In genomic region chrX:48972214-48973164, GRCh38 we compare ENCODE assay signal across 8 cellular contexts. TPM values are rescaled to one million over a fixed set of nuclear protein-coding genes. Genes with fewer than 3 reads are reported as not detected.
DNase-seq lines count a peak whose midpoint lies in the region; ATAC-seq, FAIRE-seq and TF ChIP-seq lines count a peak whose summit lies in the region.

No MANE protein-coding gene starts in this region.

- H3K9me3 ChIP-seq in OCI-LY1 (ENCODE audit: low read length), result no peaks in the 10 kb centered on the region
- no peaks in the 10 kb centered on the region for H3K9me3 ChIP-seq in ascending aorta

- no peak for ATAC-seq in HG03469 (IDR thresholded peaks at IDR 0.05; ENCODE audit: unreplicated experiment)

- intact Hi-C loops in ascending aorta (cut with DNase I), result loop anchor here (10.0 kb wide), 1 partner anchor 132 kb away; no protein-coding TSS in a partner anchor

- H3K27ac ChIP-seq in OCI-LY1 (ENCODE audit: low read depth, low read length, poor library complexity, severe bottlenecking) (no peak overlapping the region), ascending aorta (peak overlapping the region; percentile 62 to 65)

- peak; percentile 56 for FAIRE-seq in GM19239 (lab: Jason Lieb, UNC)

- no peak overlapping the region for H3K9ac ChIP-seq in OCI-LY1 (ENCODE audit: low read length)

- no peaks in the 10 kb centered on the region for H3F3A ChIP-seq in OCI-LY1 (ENCODE audit: insufficient read depth, low read length)

- no peaks in the 10 kb centered on the region for H4K20me1 ChIP-seq in OCI-LY1 (ENCODE audit: insufficient read depth, low read length)

- H3K36me3 ChIP-seq in OCI-LY1 (ENCODE audit: insufficient read depth, low read length), result peaks cover 15% of the 10 kb centered on the region
- peaks cover 8 to 12% of the 10 kb centered on the region in 2 donors for H3K36me3 ChIP-seq in ascending aorta

- no peaks in the 10 kb centered on the region for H3K79me2 ChIP-seq in OCI-LY1 (ENCODE audit: insufficient read depth, low read length)

- DNase-seq in AG10803 (ENCODE audit: low read depth), result peak; percentile 43
- peak; percentile 22 for DNase-seq in GM19239 (ENCODE audit: insufficient read length, low spot score)
- peak in 1 of 2 donors; percentile 67 for DNase-seq in ascending aorta (ENCODE audit: low spot score in 2 of 2)
- peak; percentile 54 for DNase-seq in hepatic stellate cell (ENCODE audit: low spot score)
- no peak for DNase-seq in skeletal muscle cell (ENCODE audit: low read depth)
- DNase-seq in NCI-H524 treated with DMSO at 0.1 percent for 48 hours (lab: John Stamatoyannopoulos, UW), result no peak

- peak; percentile 66 for TF ChIP-seq CTCF in AG10803 (conservative IDR thresholded peaks at IDR 0.05; ENCODE audit: low read length)
- peak; percentile 58; the same call in 1 of the 2 replicates for TF ChIP-seq CTCF in OCI-LY1 (IDR thresholded peaks at IDR 0.05; ENCODE audit: low read length)
- TF ChIP-seq CTCF in ascending aorta (IDR thresholded peaks at IDR 0.05), result peak; percentile 18 to 44 (median 25)

- peak overlapping the region; percentile 55 for H3K4me3 ChIP-seq in AG10803 (ENCODE audit: low read length)
- no peak overlapping the region for H3K4me3 ChIP-seq in OCI-LY1 (ENCODE audit: low read depth, low read length, poor library complexity, severe bottlenecking)
- peak overlapping the region; percentile 43 to 67 for H3K4me3 ChIP-seq in ascending aorta
- peak overlapping the region; percentile 52 for H3K4me3 ChIP-seq in skeletal muscle cell (ENCODE audit: low read depth, low read length)

- peaks cover 4% of the 10 kb centered on the region for H3K4me1 ChIP-seq in OCI-LY1 (ENCODE audit: insufficient read depth, low read length, severe bottlenecking)
- H3K4me1 ChIP-seq in ascending aorta, result no peaks in the 10 kb centered on the region

- H2AFZ ChIP-seq in OCI-LY1 (ENCODE audit: low read length), result no peak overlapping the region

- H3K9me2 ChIP-seq in OCI-LY1 (ENCODE audit: low read depth, low read length), result no peaks in the 10 kb centered on the region

- H3K27me3 ChIP-seq in OCI-LY1 (ENCODE audit: insufficient read depth, low read length), result no peaks in the 10 kb centered on the region
- H3K27me3 ChIP-seq in ascending aorta, result no peaks in the 10 kb centered on the region

- H3K4me2 ChIP-seq in OCI-LY1 (ENCODE audit: low read length), result no peak overlapping the region

RNA-seq across cellular contexts. Expression of gene KCND1, which starts 0.8 kb away (rescaled TPM):
- 10.4 TPM for total RNA-seq in ascending aorta

RNA-seq across cellular contexts. Expression of gene OTUD5, which starts 15.1 kb away (rescaled TPM):
- 72.3 TPM for total RNA-seq in ascending aorta

RNA-seq across cellular contexts. Expression of gene GRIPAP1, which starts 29.6 kb away (rescaled TPM):
- total RNA-seq in ascending aorta, result 15.0 TPM

RNA-seq across cellular contexts. Expression of gene PIM2, which starts 53.7 kb away (rescaled TPM):
- 5.6 TPM for total RNA-seq in ascending aorta

Comparison
In these comparisons a context has a peak if more than half of its experiments do, and no peak if none do; other contexts are left out.
1. DNase-seq: peak in AG10803 (single experiment), GM19239 (single experiment) and hepatic stellate cell (single experiment); none in skeletal muscle cell (single experiment) and NCI-H524 treated with DMSO at 0.1 percent for 48 hours (single experiment).
2. Peak in every context shown above with its lines, with median percentiles within 50 percentile points of each other: CTCF ChIP-seq.